In genomic region chr16:87812200-87812656, GRCh38 we compare ENCODE assay signal across 1 cellular context.
TF ChIP-seq lines count a peak whose summit lies in the region.

No MANE protein-coding gene starts in this region.

TF ChIP-seq in HepG2, 621 proteins besides CTCF, POLR2A, EP300 and RAD21 (continued from another document):
- TF ChIP-seq, protein P1, sequence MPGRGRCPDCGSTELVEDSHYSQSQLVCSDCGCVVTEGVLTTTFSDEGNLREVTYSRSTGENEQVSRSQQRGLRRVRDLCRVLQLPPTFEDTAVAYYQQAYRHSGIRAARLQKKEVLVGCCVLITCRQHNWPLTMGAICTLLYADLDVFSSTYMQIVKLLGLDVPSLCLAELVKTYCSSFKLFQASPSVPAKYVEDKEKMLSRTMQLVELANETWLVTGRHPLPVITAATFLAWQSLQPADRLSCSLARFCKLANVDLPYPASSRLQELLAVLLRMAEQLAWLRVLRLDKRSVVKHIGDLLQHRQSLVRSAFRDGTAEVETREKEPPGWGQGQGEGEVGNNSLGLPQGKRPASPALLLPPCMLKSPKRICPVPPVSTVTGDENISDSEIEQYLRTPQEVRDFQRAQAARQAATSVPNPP (CRISPR knock-in tag; IDR thresholded peaks at IDR 0.05): no peak
- no peak for TF ChIP-seq ZNF468 (CRISPR knock-in tag; IDR thresholded peaks at IDR 0.05)
- peak; percentile 53 for TF ChIP-seq ZNF883 (CRISPR knock-in tag; IDR thresholded peaks at IDR 0.05; ENCODE audit: not compliant biosample characterization)
- no peak for TF ChIP-seq ZNF362 (CRISPR knock-in tag; IDR thresholded peaks at IDR 0.05; ENCODE audit: borderline replicate concordance)
- TF ChIP-seq MED13 (CRISPR knock-in tag; IDR thresholded peaks at IDR 0.05): no peak
- no peak for TF ChIP-seq ZNF543 (CRISPR knock-in tag; IDR thresholded peaks at IDR 0.05)
- TF ChIP-seq ELF1 (CRISPR knock-in tag; IDR thresholded peaks at IDR 0.05): no peak
- TF ChIP-seq ZNF350 (CRISPR knock-in tag; IDR thresholded peaks at IDR 0.05; ENCODE audit: borderline replicate concordance, low read depth): peak; percentile 74; the same call in 1 of the 2 replicates
- TF ChIP-seq ZNF713 (CRISPR knock-in tag; IDR thresholded peaks at IDR 0.05): no peak
- TF ChIP-seq HOMEZ (CRISPR knock-in tag; IDR thresholded peaks at IDR 0.05; ENCODE audit: low read depth): 0 out of 2 replicates have a peak, but pooled peaks have one; percentile 42
- no peak for TF ChIP-seq ZBTB7B (CRISPR knock-in tag; IDR thresholded peaks at IDR 0.05)
- no peak for TF ChIP-seq DMTF1 (CRISPR knock-in tag; IDR thresholded peaks at IDR 0.05)
- TF ChIP-seq MEF2D (CRISPR knock-in tag; IDR thresholded peaks at IDR 0.05): no peak
- no peak for TF ChIP-seq U2AF1 (optimal IDR thresholded peaks at IDR 0.05; ENCODE audit: low read depth, low read length)
- no peak for TF ChIP-seq ZNF24 (IDR thresholded peaks at IDR 0.05)
- TF ChIP-seq, protein P2, sequence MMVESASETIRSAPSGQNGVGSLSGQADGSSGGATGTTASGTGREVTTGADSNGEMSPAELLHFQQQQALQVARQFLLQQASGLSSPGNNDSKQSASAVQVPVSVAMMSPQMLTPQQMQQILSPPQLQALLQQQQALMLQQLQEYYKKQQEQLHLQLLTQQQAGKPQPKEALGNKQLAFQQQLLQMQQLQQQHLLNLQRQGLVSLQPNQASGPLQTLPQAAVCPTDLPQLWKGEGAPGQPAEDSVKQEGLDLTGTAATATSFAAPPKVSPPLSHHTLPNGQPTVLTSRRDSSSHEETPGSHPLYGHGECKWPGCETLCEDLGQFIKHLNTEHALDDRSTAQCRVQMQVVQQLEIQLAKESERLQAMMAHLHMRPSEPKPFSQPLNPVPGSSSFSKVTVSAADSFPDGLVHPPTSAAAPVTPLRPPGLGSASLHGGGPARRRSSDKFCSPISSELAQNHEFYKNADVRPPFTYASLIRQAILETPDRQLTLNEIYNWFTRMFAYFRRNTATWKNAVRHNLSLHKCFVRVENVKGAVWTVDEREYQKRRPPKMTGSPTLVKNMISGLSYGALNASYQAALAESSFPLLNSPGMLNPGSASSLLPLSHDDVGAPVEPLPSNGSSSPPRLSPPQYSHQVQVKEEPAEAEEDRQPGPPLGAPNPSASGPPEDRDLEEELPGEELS (CRISPR knock-in tag; IDR thresholded peaks at IDR 0.05): no peak
- TF ChIP-seq ZNF224 (CRISPR knock-in tag; IDR thresholded peaks at IDR 0.05): no peak
- no peak for TF ChIP-seq ESRRA (CRISPR knock-in tag; IDR thresholded peaks at IDR 0.05; ENCODE audit: low read depth)
- peak; percentile 45; the same call in 1 of the 2 replicates for TF ChIP-seq YEATS2 (CRISPR knock-in tag; IDR thresholded peaks at IDR 0.05; ENCODE audit: borderline replicate concordance)
